ENCODE assay signal across 17 cellular contexts in genomic region chr14:52244997-52245396, GRCh38. TPM values are rescaled to one million over a fixed set of nuclear protein-coding genes. Genes with fewer than 3 reads are reported as not detected.
DNase-seq lines count a peak whose midpoint lies in the region; ATAC-seq and TF ChIP-seq lines count a peak whose summit lies in the region.
"Had no signal": no experiment of that assay in that cellular context is flagged by ENCODE, and none has a peak within 500 bp of the region (broad histone marks: within the 10 kb centered on the region; RNA-seq: fewer than 3 reads in every experiment).

No MANE protein-coding gene starts in this region.

- H3K36me3 Mint-ChIP-seq in natural killer cell: peaks cover 6% of the 10 kb centered on the region
- peaks cover 42% of the 10 kb centered on the region for H3K36me3 Mint-ChIP-seq in natural killer cell treated with Interleukin-12 subunit alpha and Interleukin-12 subunit beta and Interleukin-15 and Interleukin-18, amount 100 ng/mL, for 72 hours

- no peak for TF ChIP-seq CTCF in natural killer cell (IDR thresholded peaks at IDR 0.05)

- peaks cover 7 to 10% of the 10 kb centered on the region in 2 donors for H3K9me3 Mint-ChIP-seq in natural killer cell
- H3K9me3 Mint-ChIP-seq in natural killer cell treated with Interleukin-12 subunit alpha and Interleukin-12 subunit beta and Interleukin-15 and Interleukin-18, amount 100 ng/mL, for 72 hours: peaks cover 5% of the 10 kb centered on the region

- ATAC-seq in natural killer cell (no peak), GM21723 (IDR thresholded peaks at IDR 0.05; ENCODE audit: unreplicated experiment) (peak; percentile 57), HG03354 (IDR thresholded peaks at IDR 0.05; ENCODE audit: poor library complexity, severe bottlenecking, unreplicated experiment) (peak; percentile 71)
- ATAC-seq in natural killer cell treated with Interleukin-12 subunit alpha and Interleukin-12 subunit beta and Interleukin-15 and Interleukin-18, amount 100 ng/mL, for 72 hours: no peak
- ATAC-seq: activated CD8-positive, alpha-beta T cell treated with anti-CD3 and anti-CD28 coated beads for 36 hours; effector memory CD8-positive, alpha-beta T cell; left colon; right cardiac atrium had no signal

- peak overlapping the region; percentile 84 to 85 for H3K27ac Mint-ChIP-seq in natural killer cell
- H3K27ac Mint-ChIP-seq in natural killer cell treated with Interleukin-12 subunit alpha and Interleukin-12 subunit beta and Interleukin-15 and Interleukin-18, amount 100 ng/mL, for 72 hours: peak overlapping the region in 1 of 2 donors; percentile 8
- H3K27ac Mint-ChIP-seq: activated CD8-positive, alpha-beta T cell treated with anti-CD3 and anti-CD28 coated beads for 36 hours had no signal

- peaks cover 69 to 75% of the 10 kb centered on the region in 2 donors for H3K4me1 Mint-ChIP-seq in natural killer cell
- peaks cover 48 to 64% of the 10 kb centered on the region in 2 donors for H3K4me1 Mint-ChIP-seq in natural killer cell treated with Interleukin-12 subunit alpha and Interleukin-12 subunit beta and Interleukin-15 and Interleukin-18, amount 100 ng/mL, for 72 hours (ENCODE audit: low read depth in 2 of 2)

- H3K4me3 Mint-ChIP-seq in natural killer cell: no peak overlapping the region
- no peak overlapping the region for H3K4me3 Mint-ChIP-seq in natural killer cell treated with Interleukin-12 subunit alpha and Interleukin-12 subunit beta and Interleukin-15 and Interleukin-18, amount 100 ng/mL, for 72 hours
- H3K4me3 Mint-ChIP-seq: activated CD8-positive, alpha-beta T cell treated with anti-CD3 and anti-CD28 coated beads for 36 hours; effector memory CD8-positive, alpha-beta T cell had no signal

- H3K27me3 Mint-ChIP-seq in natural killer cell (ENCODE audit: low read depth in 2 of 2): no peaks in the 10 kb centered on the region
- no peaks in the 10 kb centered on the region for H3K27me3 Mint-ChIP-seq in natural killer cell treated with Interleukin-12 subunit alpha and Interleukin-12 subunit beta and Interleukin-15 and Interleukin-18, amount 100 ng/mL, for 72 hours
- H3K27me3 Mint-ChIP-seq: activated CD8-positive, alpha-beta T cell treated with anti-CD3 and anti-CD28 coated beads for 36 hours; effector memory CD8-positive, alpha-beta T cell had no signal

- intact Hi-C loops in natural killer cell (cut with micrococcal nuclease): loop anchor here (5.0 kb wide), 1 partner anchor 88 kb away; no protein-coding TSS in a partner anchor

- no peak for DNase-seq in natural killer cell
- no peak for DNase-seq in natural killer cell treated with Interleukin-12 subunit alpha and Interleukin-12 subunit beta and Interleukin-15 and Interleukin-18, amount 100 ng/mL, for 72 hours (ENCODE audit: low spot score)
- no peak for DNase-seq in activated gamma-delta T cell treated with Interleukin-2 at 50 U/mL for 16 hours
- no peak for DNase-seq in kidney tubule cell (ENCODE audit: low spot score)
- no peak for DNase-seq in mesenteric fat pad (ENCODE audit: low spot score)
- no peak for DNase-seq in NCI-H524 treated with DMSO at 0.1 percent for 48 hours (lab: John Stamatoyannopoulos, UW)
- DNase-seq: 8988T; activated CD8-positive, alpha-beta T cell treated with anti-CD3 and anti-CD28 coated beads for 36 hours; central memory CD4-positive, alpha-beta T cell; effector memory CD8-positive, alpha-beta T cell; hippocampal formation; left colon; NCI-H1930; NCI-H510A treated with DMSO at 0.1 percent for 48 hours; right cardiac atrium had no signal

RNA-seq across cellular contexts. Expression of gene PTGDR, which starts 22.5 kb away (rescaled TPM):
- total RNA-seq in natural killer cell (100 to 1,000 TPM; 106 to 140 (median 112) TPM), mesenteric fat pad (1.0 TPM)
- total RNA-seq in natural killer cell treated with Interleukin-12 subunit alpha and Interleukin-12 subunit beta and Interleukin-15 and Interleukin-18, amount 100 ng/mL, for 72 hours: 1 to 10 TPM; 3.8 to 4.5 TPM

Comparison
In these comparisons a context has a peak if more than half of its experiments do, and no peak if none do; other contexts are left out.
1. RNA of gene PTGDR, which starts 22.5 kb away (total RNA-seq): 106 to 140 TPM in natural killer cell; 3.8 to 4.5 TPM in natural killer cell treated with Interleukin-12 subunit alpha and Interleukin-12 subunit beta and Interleukin-15 and Interleukin-18, amount 100 ng/mL, for 72 hours and 1.0 TPM in mesenteric fat pad (single experiment); every median in the first group is over 10 times any median in the second.
2. ATAC-seq: peak in GM21723 (single experiment) and HG03354 (single experiment); none in natural killer cell (0 of 3) and natural killer cell treated with Interleukin-12 subunit alpha and Interleukin-12 subunit beta and Interleukin-15 and Interleukin-18, amount 100 ng/mL, for 72 hours (0 of 2).